Comparison of ENCODE assay signal across 14 cellular contexts in the genomic region with DNA sequence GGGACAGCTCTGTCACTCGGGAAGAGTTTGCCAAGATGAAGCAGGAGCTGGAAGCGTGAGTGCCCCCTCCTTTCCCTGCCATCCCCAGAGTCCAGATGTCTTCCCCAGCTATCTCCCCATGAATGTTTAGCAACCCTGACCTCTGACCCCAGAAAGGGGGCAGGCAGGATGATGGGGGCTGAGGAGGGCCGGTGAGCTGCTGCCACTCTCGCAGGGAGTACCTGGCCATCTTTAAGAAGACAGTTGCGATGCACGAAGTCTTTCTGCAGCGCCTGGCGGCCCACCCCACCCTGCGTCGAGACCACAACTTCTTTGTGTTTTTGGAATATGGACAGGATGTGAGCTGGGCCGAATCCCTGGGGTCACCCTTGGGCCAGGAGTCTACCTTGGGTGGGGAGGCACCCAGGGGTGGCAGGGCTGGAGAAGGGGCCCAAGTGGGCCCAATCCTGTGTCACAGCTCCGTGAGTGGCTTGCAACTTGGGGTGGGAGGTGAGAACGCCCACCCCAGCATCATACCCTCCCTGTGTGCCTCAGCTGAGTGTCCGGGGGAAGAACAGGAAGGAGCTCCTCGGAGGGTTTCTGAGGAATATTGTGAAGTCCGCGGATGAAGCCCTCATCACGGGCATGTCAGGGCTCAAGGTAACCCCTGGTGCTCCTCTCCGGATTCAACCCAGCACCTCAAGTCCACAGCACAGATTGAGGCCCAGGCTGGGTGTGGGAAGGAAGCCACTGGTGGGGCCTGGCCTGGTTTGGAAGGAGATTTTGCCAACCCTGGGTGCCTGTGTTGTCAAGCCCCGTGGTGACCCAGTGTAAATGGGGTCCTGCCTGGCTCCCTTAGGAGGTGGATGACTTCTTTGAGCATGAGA. TPM values are rescaled to one million over a fixed set of nuclear protein-coding genes. Genes with fewer than 3 reads are reported as not detected.
DNase-seq lines count a peak whose midpoint lies in the region; ATAC-seq and TF ChIP-seq lines count a peak whose summit lies in the region.
"Had no signal": no experiment of that assay in that cellular context is flagged by ENCODE, and none has a peak within 500 bp of the region (broad histone marks: within the 10 kb centered on the region; RNA-seq: fewer than 3 reads in every experiment).

No MANE protein-coding gene starts in this region.

- TF ChIP-seq CTCF in RWPE1 (conservative IDR thresholded peaks at IDR 0.05; ENCODE audit: low read depth), result no peak
- no peak for TF ChIP-seq CTCF in type B pancreatic cell (conservative IDR thresholded peaks at IDR 0.05)

- ATAC-seq in activated naive CD8-positive, alpha-beta T cell treated with anti-CD3 and anti-CD28 coated beads, Interleukin-2, amount 10 ng/mL, durations not matched to agents 7 days and 5 days (ENCODE audit: low read depth), result peak; percentile 18

- H3K4me1 Mint-ChIP-seq in activated naive CD8-positive, alpha-beta T cell treated with anti-CD3 and anti-CD28 coated beads, Interleukin-2, amount 10 ng/mL, durations not matched to agents 7 days and 5 days, result peaks cover 17% of the 10 kb centered on the region
- H3K4me1 Mint-ChIP-seq in activated naive CD8-positive, alpha-beta T cell treated with anti-CD3 and anti-CD28 coated beads for 36 hours, result peaks cover 18% of the 10 kb centered on the region
- H3K4me1 Mint-ChIP-seq in type B pancreatic cell (ENCODE audit: unreplicated experiment), result peaks cover 10% of the 10 kb centered on the region
- H3K4me1 Mint-ChIP-seq: endodermal cell had no signal

- no peak for DNase-seq in activated naive CD8-positive, alpha-beta T cell treated with anti-CD3 and anti-CD28 coated beads, Interleukin-2, amount 10 ng/mL, durations not matched to agents 7 days and 5 days
- DNase-seq in activated naive CD8-positive, alpha-beta T cell treated with anti-CD3 and anti-CD28 coated beads for 36 hours, result no peak
- DNase-seq in RWPE1 (ENCODE audit: low spot score) (no peak), islet precursor cell (peak; percentile 56), type B pancreatic cell (ENCODE audit: extremely low spot score, unreplicated experiment) (no peak), OCI-M1 (lab: John Stamatoyannopoulos, UW) (no peak), GM19238 (ENCODE audit: insufficient read length, low spot score) (no peak)
- no peak for DNase-seq in activated CD4-positive, CD25-positive, alpha-beta regulatory T cell treated with anti-CD3 and anti-CD28 coated beads, Interleukin-2, amount 50 U/mL, for 72 hours
- DNase-seq: activated naive CD4-positive, alpha-beta T cell; foreskin keratinocyte; NCI-H2081 had no signal

- CTCF ChIA-PET in RWPE1 (lab: Yijun Ruan, JAX), result interaction anchor here (0.6 to 1.1 kb wide), 6 partner anchors 34 to 433 kb away, joined by 3 to 6 read pairs (median 3); no protein-coding TSS in a partner anchor

- peaks cover 3% of the 10 kb centered on the region for H3K27me3 Mint-ChIP-seq in activated naive CD8-positive, alpha-beta T cell treated with anti-CD3 and anti-CD28 coated beads, Interleukin-2, amount 10 ng/mL, durations not matched to agents 7 days and 5 days
- no peaks in the 10 kb centered on the region for H3K27me3 Mint-ChIP-seq in activated naive CD8-positive, alpha-beta T cell treated with anti-CD3 and anti-CD28 coated beads for 36 hours
- H3K27me3 Mint-ChIP-seq in type B pancreatic cell, result peaks cover 6% of the 10 kb centered on the region
- H3K27me3 Mint-ChIP-seq: B cell had no signal

- H3K27ac ChIP-seq in RWPE1, result 0 out of 2 replicates have a peak overlapping the region, but pooled peaks have one; percentile 8
- H3K27ac ChIP-seq: foreskin keratinocyte, skin epidermis had no signal

- POLR2A ChIA-PET in activated naive CD8-positive, alpha-beta T cell treated with anti-CD3 and anti-CD28 coated beads, Interleukin-2, amount 10 ng/mL, durations not matched to agents 7 days and 5 days (lab: Charles Lee), result interaction anchor here (0.7 to 5.6 kb wide), 6 partner anchors 9 to 35 kb away, joined by 3 to 25 read pairs (median 4); partner anchors contain the start of gene MUS81
- POLR2A ChIA-PET in RWPE1 (lab: Yijun Ruan, JAX; ENCODE audit: low non-redundant PET), result interaction anchor here (0.6 kb wide), 1 partner anchor 17 kb away, joined by 3 read pairs; the partner anchor contains the start of gene SNX32

- H3K9me3 Mint-ChIP-seq in activated naive CD8-positive, alpha-beta T cell treated with anti-CD3 and anti-CD28 coated beads, Interleukin-2, amount 10 ng/mL, durations not matched to agents 7 days and 5 days, result peaks cover 2% of the 10 kb centered on the region
- peaks cover 7% of the 10 kb centered on the region for H3K9me3 Mint-ChIP-seq in activated naive CD8-positive, alpha-beta T cell treated with anti-CD3 and anti-CD28 coated beads for 36 hours
- no peaks in the 10 kb centered on the region for H3K9me3 Mint-ChIP-seq in type B pancreatic cell
- H3K9me3 Mint-ChIP-seq: endodermal cell had no signal

- no peak overlapping the region for H3K4me3 Mint-ChIP-seq in activated naive CD8-positive, alpha-beta T cell treated with anti-CD3 and anti-CD28 coated beads, Interleukin-2, amount 10 ng/mL, durations not matched to agents 7 days and 5 days
- no peak overlapping the region for H3K4me3 Mint-ChIP-seq in activated naive CD8-positive, alpha-beta T cell treated with anti-CD3 and anti-CD28 coated beads for 36 hours
- no peak overlapping the region for H3K4me3 Mint-ChIP-seq in type B pancreatic cell
- H3K4me3 Mint-ChIP-seq: B cell, endodermal cell had no signal

- H3K36me3 Mint-ChIP-seq in activated naive CD8-positive, alpha-beta T cell treated with anti-CD3 and anti-CD28 coated beads, Interleukin-2, amount 10 ng/mL, durations not matched to agents 7 days and 5 days, result peaks cover 37% of the 10 kb centered on the region
- peaks cover 39% of the 10 kb centered on the region for H3K36me3 Mint-ChIP-seq in activated naive CD8-positive, alpha-beta T cell treated with anti-CD3 and anti-CD28 coated beads for 36 hours
- peaks cover 27% of the 10 kb centered on the region for H3K36me3 Mint-ChIP-seq in type B pancreatic cell

- H3K27ac Mint-ChIP-seq in activated naive CD8-positive, alpha-beta T cell treated with anti-CD3 and anti-CD28 coated beads, Interleukin-2, amount 10 ng/mL, durations not matched to agents 7 days and 5 days, result no peak overlapping the region
- no peak overlapping the region for H3K27ac Mint-ChIP-seq in activated naive CD8-positive, alpha-beta T cell treated with anti-CD3 and anti-CD28 coated beads for 36 hours
- peak overlapping the region; percentile 61 for H3K27ac Mint-ChIP-seq in type B pancreatic cell
- H3K27ac Mint-ChIP-seq: B cell, endodermal cell had no signal

RNA-seq across cellular contexts. Expression of gene CFL1, which starts 7.5 kb away (rescaled TPM):
- 1,000 to 10,000 TPM; 1,357 to 1,424 TPM for total RNA-seq in activated naive CD8-positive, alpha-beta T cell treated with anti-CD3 and anti-CD28 coated beads, Interleukin-2, amount 10 ng/mL, durations not matched to agents 7 days and 5 days
- 1,000 to 10,000 TPM; 1,050 to 1,075 TPM for total RNA-seq in activated naive CD8-positive, alpha-beta T cell treated with anti-CD3 and anti-CD28 coated beads for 36 hours
- total RNA-seq in type B pancreatic cell (ENCODE audit: low replicate concordance), result 947 and 981 TPM in 2 replicates

RNA-seq across cellular contexts. Expression of gene MUS81, which starts 9.8 kb away (rescaled TPM):
- total RNA-seq in activated naive CD8-positive, alpha-beta T cell treated with anti-CD3 and anti-CD28 coated beads, Interleukin-2, amount 10 ng/mL, durations not matched to agents 7 days and 5 days, result 100 to 1,000 TPM; 102 to 110 TPM
- 10 to 100 TPM; 64.0 to 67.4 TPM for total RNA-seq in activated naive CD8-positive, alpha-beta T cell treated with anti-CD3 and anti-CD28 coated beads for 36 hours
- 67.9 and 72.4 TPM in 2 replicates for total RNA-seq in type B pancreatic cell (ENCODE audit: low replicate concordance)

RNA-seq across cellular contexts. Expression of gene SNX32, which starts 16.7 kb away (rescaled TPM):
- total RNA-seq in activated naive CD8-positive, alpha-beta T cell treated with anti-CD3 and anti-CD28 coated beads, Interleukin-2, amount 10 ng/mL, durations not matched to agents 7 days and 5 days, result 1 to 10 TPM; 2.6 to 3.6 TPM
- 1 to 10 TPM; 2.4 to 3.3 TPM for total RNA-seq in activated naive CD8-positive, alpha-beta T cell treated with anti-CD3 and anti-CD28 coated beads for 36 hours
- 0.76 and 4.2 TPM in 2 replicates for total RNA-seq in type B pancreatic cell (ENCODE audit: low replicate concordance)

RNA-seq across cellular contexts. Expression of gene EFEMP2, which starts 22.1 kb away (rescaled TPM):
- total RNA-seq in activated naive CD8-positive, alpha-beta T cell treated with anti-CD3 and anti-CD28 coated beads, Interleukin-2, amount 10 ng/mL, durations not matched to agents 7 days and 5 days, result 10 to 100 TPM; 15.3 to 20.0 TPM
- total RNA-seq in activated naive CD8-positive, alpha-beta T cell treated with anti-CD3 and anti-CD28 coated beads for 36 hours, result 1 to 10 TPM; 8.5 to 8.9 TPM
- 5.5 and 24.5 TPM in 2 replicates for total RNA-seq in type B pancreatic cell (ENCODE audit: low replicate concordance)

RNA-seq across cellular contexts. Expression of gene CTSW, which starts 29.2 kb away (rescaled TPM):
- 100 to 1,000 TPM; 161 to 175 TPM for total RNA-seq in activated naive CD8-positive, alpha-beta T cell treated with anti-CD3 and anti-CD28 coated beads, Interleukin-2, amount 10 ng/mL, durations not matched to agents 7 days and 5 days
- total RNA-seq in activated naive CD8-positive, alpha-beta T cell treated with anti-CD3 and anti-CD28 coated beads for 36 hours, result 10 to 100 TPM; 39.3 to 41.5 TPM
- not detected in 2 replicates for total RNA-seq in type B pancreatic cell (ENCODE audit: low replicate concordance)
- total RNA-seq: endodermal cell, foreskin keratinocyte had no signal
